16 cellular contexts compared by ENCODE assay signal in genomic region chr7:128715079-128715478, GRCh38.
"Had no signal": no experiment of that assay in that cellular context is flagged by ENCODE, and none has a peak within 500 bp of the region (broad histone marks: within the 10 kb centered on the region; RNA-seq: fewer than 3 reads in every experiment).

No MANE protein-coding gene starts in this region.

- H3K9me3 ChIP-seq: colonic mucosa, pancreas, thoracic aorta, transverse colon had no signal

- ATAC-seq: natural killer cell, pancreas, sciatic nerve had no signal

- H3K36me3 ChIP-seq: colonic mucosa, heart left ventricle, pancreas, stomach, thoracic aorta, transverse colon had no signal

- H3K4me3 ChIP-seq: colonic mucosa, heart left ventricle, pancreas, stomach, thoracic aorta, transverse colon had no signal

- H3K4me1 ChIP-seq: colonic mucosa, pancreas, stomach, transverse colon had no signal

- DNase-seq: caudate nucleus; colonic mucosa; effector CD4-positive, alpha-beta T cell; endodermal cell; hypothalamus; kidney glomerular epithelial cell; natural killer cell; occipital lobe; pancreas; stimulated activated naive CD4-positive, alpha-beta T cell; stomach; substantia nigra; transverse colon had no signal

- H3K27ac ChIP-seq: colonic mucosa, heart left ventricle, pancreas, stomach, thoracic aorta, transverse colon had no signal

- H3K27me3 ChIP-seq: colonic mucosa, heart left ventricle, pancreas had no signal
